ENCODE assay signal across 9 cellular contexts in genomic region chr14:66575014-66575413, GRCh38.
"Had no signal": no experiment of that assay in that cellular context is flagged by ENCODE, and none has a peak within 500 bp of the region (broad histone marks: within the 10 kb centered on the region; RNA-seq: fewer than 3 reads in every experiment).

No MANE protein-coding gene starts in this region.

- H3K4me3 ChIP-seq: GM23338, K562 had no signal

- FAIRE-seq: H1, H54, K562 had no signal

- H3K4me2 ChIP-seq: GM23338 had no signal

- ATAC-seq: GM23338, K562 had no signal

- DNase-seq: H9, HCEC 1CT, HFFc6, IMR-90, KG1 had no signal

- H2AFZ ChIP-seq: GM23338 had no signal
